In genomic region chr14:71129716-71130490, GRCh38 we compare ENCODE assay signal across 8 cellular contexts.
DNase-seq lines count a peak whose midpoint lies in the region; ATAC-seq, FAIRE-seq and TF ChIP-seq lines count a peak whose summit lies in the region.
"Not testable (repeated sequence)": the region's sequence is repeated elsewhere in the genome, so short reads cannot be mapped to it uniquely, and the experiment has no call there.

No MANE protein-coding gene starts in this region.

- not testable (repeated sequence) for BruUV-seq in A673 (replicated peaks; lab: Mats Ljungman, UMichigan); HCT116 (replicated peaks; lab: Mats Ljungman, UMichigan)

- TF ChIP-seq POLR2A in HCT116 (IDR thresholded peaks at IDR 0.05; ENCODE audit: borderline replicate concordance, extremely low read depth, insufficient read depth, insufficient read length) = not testable (repeated sequence)

- peak overlapping the region; percentile 50 for H3K27ac Mint-ChIP-seq in astrocyte (ENCODE audit: unreplicated experiment)
- peak overlapping the region; percentile 28 for H3K27ac Mint-ChIP-seq in memory B cell
- not testable (repeated sequence) for H3K27ac Mint-ChIP-seq in osteocyte (ENCODE audit: unreplicated experiment)

- CTCF ChIA-PET in A673 (lab: Charles Lee); HCT116 (lab: Charles Lee): not testable (repeated sequence)

- not testable (repeated sequence) for H4K20me1 ChIP-seq in HCT116 (ENCODE audit: insufficient read depth); astrocyte (ENCODE audit: insufficient read depth, low read length)

- ATAC-seq in HCT116 = 0 out of 2 replicates have a peak, but pooled peaks have one; percentile 17
- ATAC-seq in memory B cell (ENCODE audit: low read depth) = not testable (repeated sequence)

- peak overlapping the region; percentile 69 for H3K4me2 ChIP-seq in HCT116 (ENCODE audit: low read length)
- H3K4me2 ChIP-seq in astrocyte (ENCODE audit: low read length) = peak overlapping the region; percentile 75

- TF ChIP-seq RAD21 in HCT116 (IDR thresholded peaks at IDR 0.05; ENCODE audit: low read depth) = not testable (repeated sequence)

- not testable (repeated sequence) for H3K9me3 ChIP-seq in A673 (ENCODE audit: low read depth, low read length, poor library complexity, severe bottlenecking); HCT116 (ENCODE audit: control insufficient read depth in 1 of 2, insufficient read depth in 1 of 2, low read depth in 1 of 2, low read length in 2 of 2); SJSA1 (replicated peaks); astrocyte (ENCODE audit: insufficient read depth, low read depth, low read length)

- not testable (repeated sequence) for H3K4me3 Mint-ChIP-seq in astrocyte (ENCODE audit: unreplicated experiment); memory B cell; osteocyte (ENCODE audit: unreplicated experiment)

- intact Hi-C loops in A673 (cut with micrococcal nuclease; ENCODE audit: unreplicated experiment); HCT116 (cut with micrococcal nuclease): not testable (repeated sequence)

- not testable (repeated sequence) for H3K79me2 ChIP-seq in HCT116 (ENCODE audit: insufficient read depth, low read length); astrocyte (ENCODE audit: insufficient read depth, low read length)

- H3K27me3 Mint-ChIP-seq in astrocyte (ENCODE audit: low read depth, unreplicated experiment); memory B cell; osteocyte (ENCODE audit: unreplicated experiment): not testable (repeated sequence)

- FAIRE-seq in astrocyte (lab: Jason Lieb, UNC) = not testable (repeated sequence)

- not testable (repeated sequence) for H3K9ac ChIP-seq in HCT116 (ENCODE audit: low read length)
- peak overlapping the region; percentile 43 for H3K9ac ChIP-seq in astrocyte (ENCODE audit: low read length)

- not testable (repeated sequence) for H3K36me3 ChIP-seq in A673 (ENCODE audit: insufficient read depth, low read length, poor library complexity, severe bottlenecking); HCT116 (ENCODE audit: control insufficient read depth in 1 of 2, insufficient read depth in 2 of 2, low read length in 2 of 2); SJSA1; astrocyte (ENCODE audit: insufficient read depth, low read length)

- TF ChIP-seq CTCF in A673 (conservative IDR thresholded peaks at IDR 0.05; ENCODE audit: low read depth, low read length); HCT116 (IDR thresholded peaks at IDR 0.05 in 2 of 3, conservative IDR thresholded peaks at IDR 0.05 in 1 of 3; ENCODE audit: borderline replicate concordance in 1 of 3, insufficient read depth in 1 of 3, low read depth in 2 of 3, low read length in 2 of 3); astrocyte (IDR thresholded peaks at IDR 0.05; ENCODE audit: insufficient read depth, low read depth, low read length); osteocyte (IDR thresholded peaks at IDR 0.05): not testable (repeated sequence)

- RAD21 ChIA-PET in HCT116 (lab: Charles Lee; ENCODE audit: low non-redundant PET in 1 of 2, low total read pairs in 2 of 2, uncharacterized antibody in 2 of 2, unreplicated experiment in 2 of 2) = not testable (repeated sequence)

- H3K4me1 ChIP-seq in A673 (ENCODE audit: insufficient read depth, low read length, poor library complexity, severe bottlenecking) (peaks cover 13% of the 10 kb centered on the region), HCT116 (ENCODE audit: control insufficient read depth in 1 of 2, insufficient read depth in 2 of 2, low read length in 2 of 2) (peaks cover 4 to 16% of the 10 kb centered on the region in 2 experiments; a peak in 3 of 4 replicates), SJSA1 (replicated peaks) (peaks cover 27% of the 10 kb centered on the region), astrocyte (ENCODE audit: insufficient read depth, low read length) (peaks cover 16% of the 10 kb centered on the region)

- not testable (repeated sequence) for H3K9me2 ChIP-seq in HCT116 (ENCODE audit: insufficient read depth)

- not testable (repeated sequence) for H3K9me3 Mint-ChIP-seq in astrocyte (ENCODE audit: unreplicated experiment); memory B cell; osteocyte (ENCODE audit: unreplicated experiment)

- POLR2A ChIA-PET in A673 (lab: Charles Lee; ENCODE audit: low non-redundant PET); HCT116 (lab: Charles Lee): not testable (repeated sequence)

- DNase-seq in A673 (ENCODE audit: low spot score); HCT116 (ENCODE audit: low read depth, low spot score); SJSA1 (ENCODE audit: low read depth in 1 of 2, low spot score in 2 of 2); astrocyte (ENCODE audit: low read depth); epithelial cell of prostate (ENCODE audit: low read depth, low spot score); memory B cell (ENCODE audit: low spot score in 2 of 2): not testable (repeated sequence)
- DNase-seq in NCI-H226 = peak; percentile 48
- DNase-seq in osteocyte (ENCODE audit: extremely low spot score, unreplicated experiment) = peak; percentile 25

- H3K27me3 ChIP-seq in A673 (replicated peaks; ENCODE audit: insufficient read depth, low read depth, low read length, poor library complexity); HCT116 (ENCODE audit: insufficient read depth, low read length); SJSA1 (replicated peaks); astrocyte (ENCODE audit: insufficient read depth, low read length): not testable (repeated sequence)

- H3K27ac ChIP-seq in A673 (ENCODE audit: low read depth, low read length, poor library complexity, severe bottlenecking) = peak overlapping the region; percentile 12
- not testable (repeated sequence) for H3K27ac ChIP-seq in HCT116 (ENCODE audit: low read depth, low read length)
- peak overlapping the region; percentile 82 for H3K27ac ChIP-seq in SJSA1
- peak overlapping the region; percentile 54 for H3K27ac ChIP-seq in astrocyte (ENCODE audit: low read depth, low read length)
- H3K27ac ChIP-seq in epithelial cell of prostate = peak overlapping the region; percentile 17

- H2AFZ ChIP-seq in HCT116 (ENCODE audit: low read depth, low read length, poor library complexity, severe bottlenecking) (peak overlapping the region; percentile 51), astrocyte (ENCODE audit: low read depth, low read length) (peak overlapping the region; percentile 26)

- H3K4me3 ChIP-seq in A673 (ENCODE audit: low read depth, low read length, poor library complexity, severe bottlenecking); HCT116 (replicated peaks in 1 of 2; ENCODE audit: low read depth in 1 of 2, low read length in 2 of 2); SJSA1; astrocyte (ENCODE audit: insufficient read depth, low read depth, low read length): not testable (repeated sequence)

- not testable (repeated sequence) for H3K36me3 Mint-ChIP-seq in astrocyte (ENCODE audit: low read depth, unreplicated experiment); memory B cell; osteocyte (ENCODE audit: unreplicated experiment)

- not testable (repeated sequence) for H3K4me1 Mint-ChIP-seq in astrocyte (ENCODE audit: low read depth, unreplicated experiment); memory B cell; osteocyte (ENCODE audit: unreplicated experiment)
